ENCODE assay signal across 11 cellular contexts in the genomic region with DNA sequence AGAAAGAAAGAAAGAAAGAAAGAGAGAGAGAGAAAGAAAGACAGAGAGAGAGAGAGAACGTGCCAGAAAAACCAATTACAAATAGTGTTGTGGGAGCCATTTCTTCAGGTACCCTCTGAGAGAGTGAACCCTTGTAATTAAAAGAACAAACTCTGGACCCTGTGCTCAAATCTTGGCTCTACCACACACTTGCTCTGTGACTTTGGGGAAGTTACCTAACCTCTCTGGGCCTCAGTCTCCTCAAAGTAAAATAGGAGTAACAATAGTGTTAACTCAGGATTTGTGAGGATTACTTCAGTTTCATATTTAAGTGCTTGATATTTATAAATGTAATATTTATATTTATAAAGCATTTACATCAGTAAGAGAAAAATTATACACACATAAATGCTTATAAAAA.
"Had no signal": no experiment of that assay in that cellular context is flagged by ENCODE, and none has a peak within 500 bp of the region (broad histone marks: within the 10 kb centered on the region; RNA-seq: fewer than 3 reads in every experiment).

No MANE protein-coding gene starts in this region.

- H3K27ac ChIP-seq: GM23248 had no signal

- H3K4me2 ChIP-seq: GM23338 had no signal

- DNase-seq: GM23248, GOT3, H7, H9, HCEC 1CT, HFFc6 had no signal

- H3K4me3 ChIP-seq: GM23248, GM23338, HAP-1 had no signal

- H2AFZ ChIP-seq: GM23248, GM23338 had no signal

- H3K9me3 ChIP-seq: HAP-1 had no signal

- ATAC-seq: GM23338, HCT116 had no signal

- H3K4me1 ChIP-seq: HAP-1 had no signal

- FAIRE-seq: H1, H54 had no signal

- H3K36me3 ChIP-seq: HAP-1 had no signal

- H3K9ac ChIP-seq: GM23248 had no signal
